9 cellular contexts compared by ENCODE assay signal in genomic region chr4:140595065-140595464, GRCh38. TPM values are rescaled to one million over a fixed set of nuclear protein-coding genes. Genes with fewer than 3 reads are reported as not detected.
DNase-seq lines count a peak whose midpoint lies in the region; ATAC-seq and TF ChIP-seq lines count a peak whose summit lies in the region.
"Had no signal": no experiment of that assay in that cellular context is flagged by ENCODE, and none has a peak within 500 bp of the region (broad histone marks: within the 10 kb centered on the region; RNA-seq: fewer than 3 reads in every experiment).

No MANE protein-coding gene starts in this region.

- no peak overlapping the region for H3K27ac ChIP-seq in lung (ENCODE audit: low read depth in 1 of 2, low read length in 1 of 2)

- no peaks in the 10 kb centered on the region for H3K9me3 ChIP-seq in lung (ENCODE audit: control insufficient read depth in 2 of 2, insufficient read depth in 1 of 2, low read length in 1 of 2)

- H3K4me3 ChIP-seq in astrocyte of the cerebellum (ENCODE audit: low read depth, low read length) (no peak overlapping the region), lung (no peak overlapping the region)

- peak; percentile 50 for TF ChIP-seq CTCF in astrocyte of the cerebellum (IDR thresholded peaks at IDR 0.05; ENCODE audit: low read depth, low read length, missing control alignments)
- no peak for TF ChIP-seq CTCF in lung (IDR thresholded peaks at IDR 0.05; ENCODE audit: control extremely low read depth, extremely low read depth)

- H3K4me1 ChIP-seq in lung (ENCODE audit: control insufficient read depth in 2 of 2, insufficient read depth in 2 of 2, low read length in 2 of 2) = peaks cover 0 to 2% of the 10 kb centered on the region in 2 donors

- no peaks in the 10 kb centered on the region for H3K27me3 ChIP-seq in lung (ENCODE audit: control insufficient read depth, insufficient read depth)

- DNase-seq in NCI-H82 (lab: John Stamatoyannopoulos, UW) = peak; percentile 27
- no peak for DNase-seq in NCI-H82 treated with DMSO at 0.1 percent for 48 hours (lab: John Stamatoyannopoulos, UW; ENCODE audit: unreplicated experiment)
- peak; percentile 34 for DNase-seq in HT1080 (ENCODE audit: low read depth)
- no peak for DNase-seq in astrocyte of the cerebellum (ENCODE audit: low read depth)
- DNase-seq in lung (ENCODE audit: low spot score) = no peak
- no peak for DNase-seq in activated CD4-positive, alpha-beta T cell treated with anti-CD3 and anti-CD28 coated beads for 1 hour
- no peak for DNase-seq in OCI-M2 (lab: John Stamatoyannopoulos, UW; ENCODE audit: unreplicated experiment)
- no peak for DNase-seq in GF-D8 (lab: John Stamatoyannopoulos, UW)

- peak; percentile 69 for ATAC-seq in lung (ENCODE audit: insufficient read depth, low FRiP score)

- no peaks in the 10 kb centered on the region for H3K36me3 ChIP-seq in lung (ENCODE audit: control insufficient read depth in 2 of 2, insufficient read depth in 2 of 2, low read length in 2 of 2)

- WGBS in lung, 2 donors = 60 to 69% methylated on average over 1 of the region's 1 CpG

- in situ Hi-C loops in astrocyte of the cerebellum (cut with HindIII; ENCODE audit: low sequenced_read_pairs) = no loop called here

RNA-seq across cellular contexts. Expression of gene UCP1, which starts 26.3 kb away (rescaled TPM):
- 0.07 TPM in 1 of 2 replicates, not detected in the other for total RNA-seq in HT1080 (2014; rRNA removed; shearing (Covaris generic))
- polyA plus RNA-seq in HT1080 (2015; cell fraction: cytosol; rRNA removed) = 0.05 and 0.10 TPM in 2 replicates
- polyA plus RNA-seq in HT1080 (2015; cell fraction: nucleus; rRNA removed) = not detected in 2 replicates
- total RNA-seq in lung = under 1 TPM; 0.34 to 0.40 TPM
- polyA plus RNA-seq in lung = under 1 TPM in 1 of 2 donors, not detected in 1; 0.03 TPM
- total RNA-seq: CD4-positive, alpha-beta memory T cell had no signal
- polyA plus RNA-seq: CD4-positive, alpha-beta memory T cell had no signal

Comparison
In these comparisons a context has a peak if more than half of its experiments do, and no peak if none do; other contexts are left out.
1. DNase-seq: peak in NCI-H82 (single experiment) and HT1080 (single experiment); none in NCI-H82 treated with DMSO at 0.1 percent for 48 hours (single experiment), astrocyte of the cerebellum (single experiment), lung (single experiment), activated CD4-positive, alpha-beta T cell treated with anti-CD3 and anti-CD28 coated beads for 1 hour (single experiment), OCI-M2 (single experiment) and GF-D8 (single experiment).